In genomic region chr5:160281275-160281674, GRCh38 we compare ENCODE assay signal across 1 cellular context.
TF ChIP-seq lines count a peak whose summit lies in the region.

No MANE protein-coding gene starts in this region.

TF ChIP-seq in endothelial cell of umbilical vein, 7 proteins besides CTCF, POLR2A, EP300 and RAD21:
- TF ChIP-seq JUN (IDR thresholded peaks at IDR 0.05; ENCODE audit: borderline replicate concordance, insufficient read depth, insufficient read length, low read depth) (no peak), POLR2AphosphoS5 (IDR thresholded peaks at IDR 0.05; ENCODE audit: insufficient read depth, low read depth, low read length) (no peak), FOS (IDR thresholded peaks at IDR 0.05; ENCODE audit: borderline replicate concordance, insufficient read depth, low read length) (no peak), MYC (IDR thresholded peaks at IDR 0.05; ENCODE audit: low read depth, low read length) (no peak), GATA2 (IDR thresholded peaks at IDR 0.05; ENCODE audit: insufficient read depth, insufficient read length, low read depth, low read length) (no peak), EZH2 (IDR thresholded peaks at IDR 0.05; ENCODE audit: borderline replicate concordance, low read depth, low read length, severe bottlenecking) (no peak)
- TF ChIP-seq, protein P1, sequence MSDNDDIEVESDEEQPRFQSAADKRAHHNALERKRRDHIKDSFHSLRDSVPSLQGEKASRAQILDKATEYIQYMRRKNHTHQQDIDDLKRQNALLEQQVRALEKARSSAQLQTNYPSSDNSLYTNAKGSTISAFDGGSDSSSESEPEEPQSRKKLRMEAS (IDR thresholded peaks at IDR 0.05; ENCODE audit: insufficient read depth, insufficient read length): no peak
TF ChIP-seq in endothelial cell of umbilical vein: peak in this region for 0.
